In genomic region chr2:176763871-176764404, GRCh38 we compare ENCODE assay signal across 12 cellular contexts.
A peak's percentile ranks its signal among the peaks of the same experiment; 100 is the strongest.
DNase-seq lines count a peak whose midpoint lies in the region; ATAC-seq, FAIRE-seq and TF ChIP-seq lines count a peak whose summit lies in the region.
"Had no signal": no experiment of that assay in that cellular context is flagged by ENCODE, and none has a peak within 500 bp of the region (broad histone marks: within the 10 kb centered on the region; RNA-seq: fewer than 3 reads in every experiment).

No MANE protein-coding gene starts in this region.

- no peak for TF ChIP-seq CTCF in bronchial epithelial cell (IDR thresholded peaks at IDR 0.05; ENCODE audit: insufficient read depth, low read length, severe bottlenecking)

- no peaks in the 10 kb centered on the region for H3K27me3 ChIP-seq in bronchial epithelial cell (ENCODE audit: control insufficient read depth, insufficient read depth, low read length)

- no peak overlapping the region for H3K4me3 ChIP-seq in bronchial epithelial cell (ENCODE audit: low read depth, low read length)
- H3K4me3 ChIP-seq: gastroesophageal sphincter had no signal

- peak; percentile 4 for DNase-seq in bronchial epithelial cell (ENCODE audit: low read depth)
- no peak for DNase-seq in HuH-7.5 (ENCODE audit: low spot score)
- DNase-seq in superior temporal gyrus (ENCODE audit: extremely low spot score), result no peak
- no peak for DNase-seq in HPDE6-E6E7 (ENCODE audit: extremely low spot score)
- DNase-seq: dermis blood vessel endothelial cell, MV-4-11, PC-3 had no signal

- no peak for FAIRE-seq in bronchial epithelial cell (lab: Jason Lieb, UNC)

- ATAC-seq in GM18498 (IDR thresholded peaks at IDR 0.05; ENCODE audit: unreplicated experiment), result peak; percentile 60
- peak; percentile 71 for ATAC-seq in GM21515 (IDR thresholded peaks at IDR 0.05; ENCODE audit: unreplicated experiment)
- peak; percentile 68 for ATAC-seq in HG03280 (IDR thresholded peaks at IDR 0.05; ENCODE audit: unreplicated experiment)
- ATAC-seq in GM18511 (IDR thresholded peaks at IDR 0.05; ENCODE audit: unreplicated experiment), result no peak
- ATAC-seq: gastroesophageal sphincter, PC-3 had no signal

- no peaks in the 10 kb centered on the region for H3K36me3 ChIP-seq in bronchial epithelial cell (ENCODE audit: control insufficient read depth, insufficient read depth, low read length)
- H3K36me3 ChIP-seq: gastroesophageal sphincter had no signal
